ENCODE assay signal across 1 cellular context in the genomic region with DNA sequence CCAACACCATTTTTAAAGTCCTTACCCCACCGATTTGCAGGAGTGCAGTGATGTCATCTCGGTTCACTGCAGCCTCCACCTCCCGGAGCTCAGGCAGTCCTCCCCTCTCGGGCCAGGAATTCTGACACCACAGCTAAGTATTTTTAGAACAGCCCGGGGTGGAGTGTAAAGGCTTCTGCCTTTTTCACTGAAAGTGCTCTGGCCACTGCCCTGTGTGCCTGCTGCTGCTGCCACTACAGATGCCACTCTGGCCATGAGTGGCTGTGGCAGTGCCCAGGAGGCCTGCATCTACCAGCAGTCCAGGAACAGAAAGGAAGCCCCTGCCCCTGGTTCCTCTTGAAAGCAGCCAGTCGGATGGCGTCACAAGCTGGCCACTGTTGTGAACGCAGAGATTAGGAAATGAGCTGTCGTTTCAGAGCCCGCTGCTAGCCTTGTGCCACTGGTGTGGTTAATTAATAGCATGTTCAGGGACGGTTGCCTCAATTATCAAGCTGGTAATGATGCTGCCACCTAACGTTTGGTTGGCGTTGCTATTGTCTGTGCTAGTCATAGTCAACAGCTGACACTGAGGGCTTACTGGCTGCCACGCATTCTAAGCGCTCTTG.
TF ChIP-seq lines count a peak whose summit lies in the region.

No MANE protein-coding gene starts in this region.

TF ChIP-seq in GM23338, 12 proteins besides CTCF, POLR2A, EP300 and RAD21 (continued from another document):
- no peak for TF ChIP-seq ZNF462 (CRISPR knock-in tag; IDR thresholded peaks at IDR 0.05)
- no peak for TF ChIP-seq POLR2AphosphoS5 (IDR thresholded peaks at IDR 0.05; ENCODE audit: low read depth)
- no peak for TF ChIP-seq ZNF331 (CRISPR knock-in tag; IDR thresholded peaks at IDR 0.05; ENCODE audit: low read depth)
- no peak for TF ChIP-seq JUNB (IDR thresholded peaks at IDR 0.05; ENCODE audit: unreplicated experiment)
